8 cellular contexts compared by ENCODE assay signal in genomic region chr12:14577344-14577743, GRCh38. TPM values are rescaled to one million over a fixed set of nuclear protein-coding genes. Genes with fewer than 3 reads are reported as not detected.
DNase-seq lines count a peak whose midpoint lies in the region; ATAC-seq lines count a peak whose summit lies in the region.
"Had no signal": no experiment of that assay in that cellular context is flagged by ENCODE, and none has a peak within 500 bp of the region (broad histone marks: within the 10 kb centered on the region; RNA-seq: fewer than 3 reads in every experiment).

No MANE protein-coding gene starts in this region.

- peak overlapping the region; percentile 31 for H3K4me3 Mint-ChIP-seq in T-helper 17 cell
- H3K4me3 Mint-ChIP-seq: endodermal cell had no signal

- no peak for DNase-seq in T-helper 17 cell
- peak; percentile 80 for DNase-seq in renal cortical epithelial cell (ENCODE audit: low read depth)
- no peak for DNase-seq in putamen (ENCODE audit: low spot score)
- DNase-seq in inferior parietal cortex (ENCODE audit: extremely low spot score) = no peak
- DNase-seq: endodermal cell had no signal

- H3K27me3 Mint-ChIP-seq in T-helper 17 cell = peaks cover 6% of the 10 kb centered on the region

- peak overlapping the region; percentile 14 for H3K27ac Mint-ChIP-seq in T-helper 17 cell

- ATAC-seq in GM18909 (IDR thresholded peaks at IDR 0.05; ENCODE audit: poor library complexity, unreplicated experiment) (peak; percentile 80), HG03175 (IDR thresholded peaks at IDR 0.05; ENCODE audit: unreplicated experiment) (peak; percentile 75), T-helper 17 cell (peak; percentile 98), GM21737 (IDR thresholded peaks at IDR 0.05; ENCODE audit: unreplicated experiment) (no peak)

- no peaks in the 10 kb centered on the region for H3K9me3 ChIP-seq in T-helper 17 cell (ENCODE audit: control insufficient read depth, low read length, poor library complexity, severe bottlenecking)

- H3K4me1 Mint-ChIP-seq in T-helper 17 cell = peaks cover 22% of the 10 kb centered on the region

- no peaks in the 10 kb centered on the region for H3K36me3 Mint-ChIP-seq in T-helper 17 cell (ENCODE audit: low read depth)

RNA-seq across cellular contexts. Expression of gene PLBD1, which starts 9.7 kb away (rescaled TPM):
- total RNA-seq in T-helper 17 cell = 1 to 10 TPM; 1.8 to 5.1 TPM
- total RNA-seq in renal cortical epithelial cell = 9.0 and 12.0 TPM in 2 replicates
